Comparison of ENCODE assay signal across 8 cellular contexts in the genomic region with DNA sequence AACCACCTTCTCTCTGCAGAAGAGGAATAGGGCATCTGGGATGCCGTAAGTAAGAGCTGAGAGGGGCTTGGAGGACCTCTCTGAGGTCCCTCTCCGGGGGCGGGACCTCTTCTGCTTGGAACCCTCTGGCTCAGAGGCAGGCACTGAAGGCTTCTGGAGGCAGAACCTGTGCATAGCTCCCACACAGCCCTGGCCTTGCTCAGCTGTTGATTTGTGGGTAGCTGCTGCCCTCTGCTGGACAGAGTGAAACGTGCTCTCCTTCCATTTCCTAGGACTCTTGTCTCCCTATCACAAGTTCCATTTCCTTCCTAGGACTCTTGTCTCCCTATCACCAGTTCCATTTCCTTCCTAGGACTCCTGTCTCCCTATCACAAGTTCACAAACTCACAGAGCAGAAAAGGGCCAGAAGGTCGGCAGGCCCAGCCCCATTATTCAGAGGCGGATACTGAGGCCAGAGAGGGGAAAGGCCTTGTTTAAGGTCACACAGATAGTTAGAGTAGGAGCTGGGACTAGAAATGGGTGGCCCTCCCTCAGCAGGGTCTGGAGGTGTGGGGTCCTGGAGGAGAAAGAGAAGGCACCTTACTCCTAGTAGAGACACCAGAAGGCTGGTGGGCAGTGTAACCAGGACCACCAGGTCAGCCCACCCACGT. TPM values are rescaled to one million over a fixed set of nuclear protein-coding genes. Genes with fewer than 3 reads are reported as not detected.
A peak's percentile ranks its signal among the peaks of the same experiment; 100 is the strongest.
DNase-seq lines count a peak whose midpoint lies in the region; ATAC-seq and TF ChIP-seq lines count a peak whose summit lies in the region.

No MANE protein-coding gene starts in this region.

- TF ChIP-seq POLR2A in breast epithelium (IDR thresholded peaks at IDR 0.05), result no peak

- DNase-seq in AG08395 (ENCODE audit: low spot score) (peak; percentile 85), NCI-H2196 (lab: John Stamatoyannopoulos, UW; ENCODE audit: unreplicated experiment) (peak; percentile 79), WERI-Rb-1 (peak; percentile 81), breast epithelium (ENCODE audit: low spot score in 2 of 2) (peak; percentile 79 to 83), iris pigment epithelial cell (ENCODE audit: low read depth) (peak; percentile 83)
- peak; percentile 30 to 60 for DNase-seq in stimulated activated CD4-positive, alpha-beta T cell treated with anti-CD3 and anti-CD28 coated beads, Interleukin-1b, Interleukin-23, amount 100 ng/mL, for 1 hour (ENCODE audit: low read depth in 2 of 2)

- H3K4me1 ChIP-seq in breast epithelium, result peaks cover 0 to 17% of the 10 kb centered on the region in 2 donors

- no peaks in the 10 kb centered on the region for H3K9me3 ChIP-seq in WERI-Rb-1 (ENCODE audit: severe bottlenecking)
- H3K9me3 ChIP-seq in breast epithelium, result no peaks in the 10 kb centered on the region

- TF ChIP-seq CTCF in WERI-Rb-1 (IDR thresholded peaks at IDR 0.05; ENCODE audit: low read depth, low read length), result peak; percentile 95
- peak; percentile 71 to 93 (median 89) for TF ChIP-seq CTCF in breast epithelium (IDR thresholded peaks at IDR 0.05)

- intact Hi-C loops in breast epithelium (cut with DNase I; ENCODE audit: low total_unique reads), result no loop called here

- H3K27me3 ChIP-seq in WERI-Rb-1 (ENCODE audit: insufficient read depth, low read depth, severe bottlenecking) (no peaks in the 10 kb centered on the region), breast epithelium (no peaks in the 10 kb centered on the region)

- H3K36me3 ChIP-seq in WERI-Rb-1, result no peaks in the 10 kb centered on the region
- no peaks in the 10 kb centered on the region for H3K36me3 ChIP-seq in breast epithelium

- ATAC-seq in GM18867 (IDR thresholded peaks at IDR 0.05; ENCODE audit: unreplicated experiment) (peak; percentile 93), HG03103 (IDR thresholded peaks at IDR 0.05; ENCODE audit: low read depth, unreplicated experiment) (peak; percentile 92)

- no peak overlapping the region for H3K27ac ChIP-seq in WERI-Rb-1
- peak overlapping the region; percentile 86 to 87 for H3K27ac ChIP-seq in breast epithelium

- H3K4me3 ChIP-seq in WERI-Rb-1 (ENCODE audit: low read depth, low read length) (no peak overlapping the region), breast epithelium (no peak overlapping the region)

RNA-seq across cellular contexts. Expression of a gene that starts 30.3 kb away (rescaled TPM):
- 10 to 100 TPM; 50.9 to 66.9 (median 56.8) TPM for total RNA-seq in breast epithelium

RNA-seq across cellular contexts. Expression of a gene that starts 59.7 kb away (rescaled TPM):
- 10 to 100 TPM; 25.3 to 59.6 (median 44.6) TPM for total RNA-seq in breast epithelium
